Comparison of ENCODE assay signal across 8 cellular contexts in genomic region chr22:42283288-42284229, GRCh38. TPM values are rescaled to one million over a fixed set of nuclear protein-coding genes. Genes with fewer than 3 reads are reported as not detected.
A peak's percentile ranks its signal among the peaks of the same experiment; 100 is the strongest.
DNase-seq lines count a peak whose midpoint lies in the region; ATAC-seq and TF ChIP-seq lines count a peak whose summit lies in the region.

No MANE protein-coding gene starts in this region.

- H3K9me3 ChIP-seq in esophagus (ENCODE audit: control insufficient read depth in 2 of 2, insufficient read depth in 1 of 2, low read depth in 1 of 2, low read length in 1 of 2) (no peaks in the 10 kb centered on the region), neuron (ENCODE audit: low read length) (no peaks in the 10 kb centered on the region)

- no peaks in the 10 kb centered on the region for H3K36me3 ChIP-seq in esophagus (ENCODE audit: control insufficient read depth in 2 of 2, insufficient read depth in 2 of 2, low read length in 1 of 2)
- H3K36me3 ChIP-seq in neuron (ENCODE audit: insufficient read depth, low read length) = no peaks in the 10 kb centered on the region

- H3K27me3 ChIP-seq in esophagus (ENCODE audit: control insufficient read depth in 1 of 2, insufficient read depth in 2 of 2, low read length in 2 of 2) (peaks cover 0 to 4% of the 10 kb centered on the region in 2 donors), neuron (ENCODE audit: insufficient read depth, low read length) (no peaks in the 10 kb centered on the region)

- H3K27ac Mint-ChIP-seq in Calu3 (ENCODE audit: unreplicated experiment) = no peak overlapping the region

- no peaks in the 10 kb centered on the region for H3K9me3 Mint-ChIP-seq in Calu3 (ENCODE audit: low read depth, unreplicated experiment)

- intact Hi-C loops in Calu3 (cut with micrococcal nuclease; ENCODE audit: unreplicated experiment) = no loop called here

- H3K4me1 ChIP-seq in esophagus (ENCODE audit: control insufficient read depth in 2 of 2, insufficient read depth in 2 of 2, low read length in 1 of 2) (peaks cover 5 to 17% of the 10 kb centered on the region in 2 donors), neuron (ENCODE audit: insufficient read depth, low read length) (peaks cover 31% of the 10 kb centered on the region)

- 4 to 6% methylated on average over 56 to 73 of the region's 73 CpGs for WGBS in esophagus, 2 donors

- H3K27ac ChIP-seq in esophagus (ENCODE audit: low read depth in 2 of 2, low read length in 1 of 2) = no peak overlapping the region

- peak overlapping the region; percentile 0 for H2AFZ ChIP-seq in neuron (ENCODE audit: low read depth, low read length)

- peak; percentile 10 for DNase-seq in EL
- DNase-seq in activated CD4-positive, alpha-beta T cell treated with anti-CD3 and anti-CD28 coated beads, Interleukin-2, amount 50 U/mL, for 4 hours = peak; percentile 41 to 42
- DNase-seq in Calu3 = no peak
- DNase-seq in DMS79 treated with DMSO at 0.1 percent for 48 hours (lab: John Stamatoyannopoulos, UW) = no peak

- H3K4me3 ChIP-seq in esophagus (ENCODE audit: low read depth in 1 of 2, low read length in 2 of 2) (peak overlapping the region; percentile 32 to 38), neuron (ENCODE audit: low read length) (peak overlapping the region; percentile 37)

- ATAC-seq in GM18909 (IDR thresholded peaks at IDR 0.05; ENCODE audit: poor library complexity, unreplicated experiment) (no peak), GM19452 (IDR thresholded peaks at IDR 0.05; ENCODE audit: unreplicated experiment) (no peak)

- no peak overlapping the region for H3K4me3 Mint-ChIP-seq in Calu3 (ENCODE audit: low read depth, unreplicated experiment)

- CTCF ChIA-PET in Calu3 (lab: Charles Lee) = no interaction called here

- no peaks in the 10 kb centered on the region for H3K36me3 Mint-ChIP-seq in Calu3 (ENCODE audit: insufficient read depth, unreplicated experiment)

- TF ChIP-seq CTCF in Calu3 (IDR thresholded peaks at IDR 0.05; ENCODE audit: unreplicated experiment) = no peak

- BruUV-seq in Calu3 (replicated peaks; lab: Mats Ljungman, UMichigan) = no TSS peak

- no peaks in the 10 kb centered on the region for H3K4me1 Mint-ChIP-seq in Calu3 (ENCODE audit: low read depth, unreplicated experiment)

- peaks cover 94% of the 10 kb centered on the region for H3K27me3 Mint-ChIP-seq in Calu3 (ENCODE audit: unreplicated experiment)

RNA-seq across cellular contexts. Expression of gene TCF20, which starts 13.1 kb away (rescaled TPM):
- polyA plus RNA-seq in esophagus = 10 to 100 TPM; 14.5 to 15.0 TPM
- 87.2 and 96.0 TPM in 2 replicates for total RNA-seq in Calu3 (2022)

Comparison
In these comparisons a context has a peak if more than half of its experiments do, and no peak if none do; other contexts are left out.
1. DNase-seq: peak in EL (single experiment) and activated CD4-positive, alpha-beta T cell treated with anti-CD3 and anti-CD28 coated beads, Interleukin-2, amount 50 U/mL, for 4 hours (2 of 2); none in Calu3 (single experiment) and DMS79 treated with DMSO at 0.1 percent for 48 hours (single experiment).